8 cellular contexts compared by ENCODE assay signal in genomic region chr6:83065511-83066192, GRCh38. TPM values are rescaled to one million over a fixed set of nuclear protein-coding genes. Genes with fewer than 3 reads are reported as not detected.
DNase-seq lines count a peak whose midpoint lies in the region; ATAC-seq and TF ChIP-seq lines count a peak whose summit lies in the region.

Gene UBE3D (minus strand): TSS chr6:83065841. CDS start chr6:83065718, 123 bp downstream.

- H3K36me3 ChIP-seq in colonic mucosa (no peaks in the 10 kb centered on the region), left lung (no peaks in the 10 kb centered on the region)

- H3K9ac ChIP-seq in colonic mucosa (ENCODE audit: low read depth in 2 of 2, low read length in 2 of 2), result peak within 1 kb of the TSS; percentile 75 to 84

- H3K9me3 ChIP-seq in colonic mucosa (no peaks in the 10 kb centered on the region), left lung (no peaks in the 10 kb centered on the region)

- ATAC-seq in GM18870 (IDR thresholded peaks at IDR 0.05; ENCODE audit: unreplicated experiment) (peak; percentile 54), HG03103 (IDR thresholded peaks at IDR 0.05; ENCODE audit: low read depth, unreplicated experiment) (peak; percentile 49), left lung (peak; percentile 85)

- H3K27me3 ChIP-seq in colonic mucosa (no peaks in the 10 kb centered on the region), left lung (no peaks in the 10 kb centered on the region)

- peak; percentile 98 for DNase-seq in AG20443 (ENCODE audit: low spot score)
- peak; percentile 83 for DNase-seq in NCI-H345 treated with DMSO at 0.1 percent for 48 hours (lab: John Stamatoyannopoulos, UW; ENCODE audit: unreplicated experiment)
- peak; percentile 90 to 94 for DNase-seq in activated CD4-positive, alpha-beta T cell treated with anti-CD3 and anti-CD28 coated beads for 24 hours (ENCODE audit: low read depth in 2 of 2)
- DNase-seq in colonic mucosa, result peak; percentile 93
- DNase-seq in left lung, result peak; percentile 90 to 99
- DNase-seq in stimulated activated CD4-positive, alpha-beta T cell treated with anti-CD3 and anti-CD28 coated beads, Interleukin-2, amount 100 ng/mL, for 4 hours (ENCODE audit: low read depth), result peak; percentile 87

- H3K4me1 ChIP-seq in colonic mucosa (no peaks in the 10 kb centered on the region), left lung (peaks cover 10 to 44% of the 10 kb centered on the region in 2 donors)

- H3K4me3 ChIP-seq in colonic mucosa, result peak within 1 kb of the TSS; percentile 87
- H3K4me3 ChIP-seq in left lung, result peak within 1 kb of the TSS; percentile 70 to 73

- intact Hi-C loops in colonic mucosa (cut with DNase I), result loop anchor here (5.0 kb wide), 2 partner anchors 127 to 152 kb away; partner anchors contain the start of genes PGM3 and RWDD2A
- intact Hi-C loops in left lung (cut with DNase I), result loop anchor here in 1 of 2 donors (2.0 to 10.0 kb wide), 2 partner anchors 149 to 449 kb away; partner anchors contain the start of gene PRSS35

- H3K27ac ChIP-seq in colonic mucosa (no peak within 1 kb of the TSS), left lung (peak within 1 kb of the TSS in 1 of 2 donors; percentile 39)

- TF ChIP-seq CTCF in colonic mucosa (IDR thresholded peaks at IDR 0.05) (peak; percentile 99), left lung (IDR thresholded peaks at IDR 0.05) (peak; percentile 98 to 99)

RNA-seq across cellular contexts. Expression of gene UBE3D, which starts in this region (rescaled TPM):
- 1 to 10 TPM; 3.6 to 3.8 TPM for total RNA-seq in colonic mucosa
- total RNA-seq in left lung, result 1 to 10 TPM; 4.1 to 6.6 TPM
